In genomic region chr19:40240332-40240731, GRCh38 we compare ENCODE assay signal across 12 cellular contexts. TPM values are rescaled to one million over a fixed set of nuclear protein-coding genes. Genes with fewer than 3 reads are reported as not detected.
"Had no signal": no experiment of that assay in that cellular context is flagged by ENCODE, and none has a peak within 500 bp of the region (broad histone marks: within the 10 kb centered on the region; RNA-seq: fewer than 3 reads in every experiment).

No MANE protein-coding gene starts in this region.

- DNase-seq: GM23248, GOT3, H7, H9, HCEC 1CT, HFFc6 had no signal

- H3K9me3 ChIP-seq: HAP-1 had no signal

- H3K4me2 ChIP-seq: GM23338 had no signal

- H3K4me1 ChIP-seq: HAP-1 had no signal

- H3K27ac ChIP-seq: GM23248 had no signal

- ATAC-seq: GM23338, HCT116 had no signal

- H2AFZ ChIP-seq: GM23248, GM23338 had no signal

- H3K4me3 ChIP-seq: GM23248, GM23338, HAP-1 had no signal

- H3K9ac ChIP-seq: GM23248 had no signal

- FAIRE-seq: H1, H54 had no signal

RNA-seq across cellular contexts. Expression of gene CCNP, which starts 13.8 kb away (rescaled TPM):
- total RNA-seq: GM23248, H4 had no signal

RNA-seq across cellular contexts. Expression of gene TTC9B, which starts 22.1 kb away (rescaled TPM):
- total RNA-seq: GM23248, H1, H4, H7, HFFc6 had no signal
- polyA plus RNA-seq: GM23248 had no signal
